8 cellular contexts compared by ENCODE assay signal in genomic region chr4:84341559-84341958, GRCh38.
"Had no signal": no experiment of that assay in that cellular context is flagged by ENCODE, and none has a peak within 500 bp of the region (broad histone marks: within the 10 kb centered on the region; RNA-seq: fewer than 3 reads in every experiment).

No MANE protein-coding gene starts in this region.

- H3K4me3 ChIP-seq: GM12878 had no signal

- FAIRE-seq: G401.6, GM12878, GM12891, GM12892, GM18507, GM19239 had no signal

- ATAC-seq: GM12878 had no signal

- DNase-seq: GDM1, GF-D8 had no signal
